In the genomic region with DNA sequence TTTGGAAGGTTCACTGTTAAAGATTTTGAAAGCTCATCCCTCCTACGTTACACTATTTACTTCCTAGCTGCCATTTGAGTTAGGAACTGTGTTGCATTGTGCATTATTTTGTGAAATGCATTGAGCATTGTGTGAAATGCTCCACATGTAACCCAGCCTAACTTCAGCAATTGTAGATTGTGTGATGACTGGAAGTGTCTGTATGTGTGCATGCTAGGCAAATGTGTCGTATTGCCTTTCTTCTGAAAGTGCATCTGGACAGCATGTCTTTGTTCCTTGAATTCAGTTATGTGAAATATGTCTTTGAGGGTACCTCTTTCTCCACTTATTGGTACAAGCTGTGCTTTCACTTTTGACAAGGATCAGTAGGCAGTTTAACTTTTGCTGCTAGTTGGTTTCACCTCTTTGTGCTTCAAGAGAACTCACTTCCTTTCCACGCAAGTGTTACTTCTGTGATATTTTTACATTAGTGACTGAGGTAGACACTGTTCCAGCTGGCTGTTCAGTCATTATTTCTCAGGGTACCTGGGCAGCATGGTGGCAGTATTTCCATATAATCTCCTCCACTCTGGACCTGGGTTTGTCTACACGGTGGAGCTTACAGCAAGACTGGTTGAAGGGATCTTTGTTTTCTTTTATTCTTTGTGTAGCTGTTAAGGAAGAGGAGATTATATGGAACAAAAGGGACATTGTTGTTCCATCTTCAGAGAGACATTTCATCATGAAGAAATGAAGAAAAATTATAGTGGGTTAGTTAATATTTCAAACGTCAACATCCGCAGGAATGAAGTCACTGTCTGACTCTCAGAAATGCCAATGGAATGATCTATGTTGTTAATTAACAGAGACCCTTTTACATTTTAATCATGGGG, we compare ENCODE assay signal across 9 cellular contexts.
A peak's percentile ranks its signal among the peaks of the same experiment; 100 is the strongest.
DNase-seq lines count a peak whose midpoint lies in the region; ATAC-seq and TF ChIP-seq lines count a peak whose summit lies in the region.
"Had no signal": no experiment of that assay in that cellular context is flagged by ENCODE, and none has a peak within 500 bp of the region (broad histone marks: within the 10 kb centered on the region; RNA-seq: fewer than 3 reads in every experiment).

No MANE protein-coding gene starts in this region.

- H3K4me3 ChIP-seq in OCI-LY7 (ENCODE audit: low read depth, low read length, poor library complexity, severe bottlenecking) = no peak overlapping the region
- no peak overlapping the region for H3K4me3 ChIP-seq in spleen
- no peak overlapping the region for H3K4me3 ChIP-seq in ovary

- POLR2A ChIA-PET in OCI-LY7 (lab: Charles Lee) = interaction anchor here (0.6 kb wide), 1 partner anchor 483 kb away, joined by 8 read pairs; no protein-coding TSS in a partner anchor

- H3K4me1 ChIP-seq in OCI-LY7 (ENCODE audit: insufficient read depth, low read length, poor library complexity, severe bottlenecking) (no peaks in the 10 kb centered on the region), spleen (peaks cover 0 to 20% (median 6%) of the 10 kb centered on the region in 6 donors), ovary (ENCODE audit: insufficient read depth) (no peaks in the 10 kb centered on the region)

- ATAC-seq in GM19035 (IDR thresholded peaks at IDR 0.05; ENCODE audit: unreplicated experiment) = peak; percentile 82
- peak; percentile 93 for ATAC-seq in HG02610 (IDR thresholded peaks at IDR 0.05; ENCODE audit: unreplicated experiment)
- ATAC-seq in left colon = no peak

- intact Hi-C loops in OCI-LY7 (cut with micrococcal nuclease; ENCODE audit: unreplicated experiment) (no loop called here), spleen (cut with DNase I; ENCODE audit: low total_unique reads) (no loop called here), left colon (cut with DNase I, micrococcal nuclease) (no loop called here), ovary (cut with DNase I) (no loop called here)

- CTCF ChIA-PET in OCI-LY7 (lab: Charles Lee; ENCODE audit: unreplicated experiment) = no interaction called here

- no peaks in the 10 kb centered on the region for H3K9me3 ChIP-seq in OCI-LY7 (ENCODE audit: low read length)
- peaks cover 0 to 3% (median 0%) of the 10 kb centered on the region in 8 donors for H3K9me3 ChIP-seq in spleen
- no peaks in the 10 kb centered on the region for H3K9me3 ChIP-seq in ovary
- H3K9me3 ChIP-seq: neutrophil had no signal

- H3K27me3 ChIP-seq in spleen (replicated peaks in 1 of 7) (no peaks in the 10 kb centered on the region), ovary (no peaks in the 10 kb centered on the region)
- H3K27me3 ChIP-seq: neutrophil had no signal

- no TSS peak for BruUV-seq in OCI-LY7 (replicated peaks; lab: Mats Ljungman, UMichigan)

- no peak for TF ChIP-seq EP300 in ovary (IDR thresholded peaks at IDR 0.05)

- no peaks in the 10 kb centered on the region for H3K9me2 ChIP-seq in OCI-LY7 (ENCODE audit: insufficient read depth, low read length)

- H3K36me3 ChIP-seq in OCI-LY7 (ENCODE audit: insufficient read depth, low read length) = peaks cover 3% of the 10 kb centered on the region; the same call in 1 of the 2 replicates
- peaks cover 0 to 100% (median 68%) of the 10 kb centered on the region in 6 donors for H3K36me3 ChIP-seq in spleen
- no peaks in the 10 kb centered on the region for H3K36me3 ChIP-seq in ovary

- TF ChIP-seq POLR2A in spleen (IDR thresholded peaks at IDR 0.05) = no peak
- TF ChIP-seq POLR2A in ovary (IDR thresholded peaks at IDR 0.05) = no peak

- 70 to 76% (median 73%) methylated on average over 6 of the region's 6 CpGs for WGBS in spleen, 5 donors
- WGBS in ovary, 3 donors = 81 to 86% (median 83%) methylated on average over 6 of the region's 6 CpGs

- TF ChIP-seq CTCF in OCI-LY7 (conservative IDR thresholded peaks at IDR 0.05; ENCODE audit: low read length) = no peak
- no peak for TF ChIP-seq CTCF in spleen (IDR thresholded peaks at IDR 0.05 in 8 of 11, conservative IDR thresholded peaks at IDR 0.05 in 3 of 11)
- no peak for TF ChIP-seq CTCF in ovary (IDR thresholded peaks at IDR 0.05)

- H4K20me1 ChIP-seq in OCI-LY7 (ENCODE audit: insufficient read depth, low read length) = no peaks in the 10 kb centered on the region

- no peaks in the 10 kb centered on the region for H3K79me2 ChIP-seq in OCI-LY7 (ENCODE audit: insufficient read depth, low read depth, low read length)

- no peak overlapping the region for H3K4me2 ChIP-seq in OCI-LY7 (ENCODE audit: low read length)

- H2AFZ ChIP-seq in OCI-LY7 (ENCODE audit: low read length) = no peak overlapping the region

- no peak overlapping the region for H3K27ac ChIP-seq in OCI-LY7 (ENCODE audit: low read depth, low read length, poor library complexity, severe bottlenecking)
- H3K27ac ChIP-seq in spleen = peak overlapping the region in 5 of 8 donors; percentile 44 to 70 (median 57)
- no peak overlapping the region for H3K27ac ChIP-seq in ovary
- H3K27ac ChIP-seq: neutrophil had no signal

- DNase-seq in OCI-LY7 (ENCODE audit: low spot score) = peak; percentile 6
- no peak for DNase-seq in spleen
- no peak for DNase-seq in left colon
- no peak for DNase-seq in DMS 273 (lab: John Stamatoyannopoulos, UW; ENCODE audit: unreplicated experiment)
- no peak for DNase-seq in ovary
- DNase-seq: NCI-H82 had no signal

Comparison
In these comparisons a context has a peak if more than half of its experiments do, and no peak if none do; other contexts are left out.
1. H3K27ac ChIP-seq: peak in spleen (5 of 8); none in OCI-LY7 (single experiment) and ovary (0 of 2).